In genomic region chr2:53505814-53506213, GRCh38 we compare ENCODE assay signal across 32 cellular contexts.
DNase-seq lines count a peak whose midpoint lies in the region; ATAC-seq and TF ChIP-seq lines count a peak whose summit lies in the region.
"Had no signal": no experiment of that assay in that cellular context is flagged by ENCODE, and none has a peak within 500 bp of the region (broad histone marks: within the 10 kb centered on the region; RNA-seq: fewer than 3 reads in every experiment).

No MANE protein-coding gene starts in this region.

- peak; percentile 77 for DNase-seq in ELF-1 (ENCODE audit: low read depth, low spot score)
- peak; percentile 29 for DNase-seq in NCI-H226
- DNase-seq in left lung: no peak
- DNase-seq in type B pancreatic cell (ENCODE audit: extremely low spot score, unreplicated experiment): no peak
- DNase-seq in stimulated activated naive B cell treated with anti-CD40 and anti-IgM and Interleukin-4, amounts not matched to agents 10 μg/mL and 1 μg/mL and 100 μg/mL, for 72 hours: no peak
- no peak for DNase-seq in cerebellum (ENCODE audit: low spot score)
- no peak for DNase-seq in DMS114 treated with DMSO at 0.1 percent for 48 hours (lab: John Stamatoyannopoulos, UW; ENCODE audit: unreplicated experiment)
- no peak for DNase-seq in GM10266 (ENCODE audit: extremely low spot score)
- DNase-seq: activated CD4-positive, alpha-beta T cell treated with anti-CD3 and anti-CD28 coated beads, Interleukin-2, amount 50 U/mL, for 4 hours; activated CD8-positive, alpha-beta memory T cell treated with anti-CD3 and anti-CD28 coated beads, Interleukin-2, amount 10 ng/mL, durations not matched to agents 7 days and 5 days; activated naive CD4-positive, alpha-beta T cell treated with anti-CD3 and anti-CD28 coated beads, Interleukin-2, amount 10 ng/mL, durations not matched to agents 7 days and 5 days; brain microvascular endothelial cell; CD4-positive, alpha-beta T cell; cerebellar nuclear complex; esophagus squamous epithelium; left ventricle myocardium superior; naive thymus-derived CD4-positive, alpha-beta T cell; NCI-H1105 treated with DMSO at 0.1 percent for 48 hours; NCI-H2029; NCI-H526 treated with DMSO at 0.1 percent for 48 hours; nucleus accumbens; sigmoid colon; stimulated activated CD4-positive, alpha-beta T cell treated with anti-CD3 and anti-CD28 coated beads, Interleukin-4, amount 100 ng/mL, for 24 hours; T-helper 17 cell; transverse colon had no signal

- peak; percentile 42 for ATAC-seq in left lung
- ATAC-seq in stimulated activated naive B cell treated with anti-CD40 and anti-IgM and Interleukin-4, amounts not matched to agents 10 μg/mL and 1 μg/mL and 100 μg/mL, for 72 hours (replicated peaks): no peak
- ATAC-seq: A549; activated CD8-positive, alpha-beta memory T cell treated with anti-CD3 and anti-CD28 coated beads, Interleukin-2, amount 10 ng/mL, durations not matched to agents 7 days and 5 days; foreskin keratinocyte; HCT116; K562; left ventricle myocardium superior; naive thymus-derived CD4-positive, alpha-beta T cell; Right ventricle myocardium inferior; SK-N-SH treated with all-trans-retinoic acid at 6 μM for 48 hours; T-helper 17 cell had no signal

- H3K9me3 Mint-ChIP-seq in type B pancreatic cell: peaks cover 8% of the 10 kb centered on the region
- H3K9me3 Mint-ChIP-seq in stimulated activated naive B cell treated with anti-CD40 and anti-IgM and Interleukin-4, amounts not matched to agents 10 μg/mL and 1 μg/mL and 100 μg/mL, for 72 hours: no peaks in the 10 kb centered on the region
- H3K9me3 Mint-ChIP-seq: activated naive CD4-positive, alpha-beta T cell treated with anti-CD3 and anti-CD28 coated beads, Interleukin-2, amount 10 ng/mL, durations not matched to agents 7 days and 5 days; CD4-positive, alpha-beta T cell had no signal

- no peaks in the 10 kb centered on the region for H3K27me3 ChIP-seq in left lung
- H3K27me3 ChIP-seq: brain microvascular endothelial cell, esophagus squamous epithelium, foreskin keratinocyte, sigmoid colon, transverse colon had no signal

- intact Hi-C loops in left lung (cut with DNase I): no loop called here

- H3K9me3 ChIP-seq in left lung: no peaks in the 10 kb centered on the region
- H3K9me3 ChIP-seq: A549, esophagus squamous epithelium, prostate gland, sigmoid colon, transverse colon had no signal

- no peak overlapping the region for H3K4me3 Mint-ChIP-seq in type B pancreatic cell
- no peak overlapping the region for H3K4me3 Mint-ChIP-seq in stimulated activated naive B cell treated with anti-CD40 and anti-IgM and Interleukin-4, amounts not matched to agents 10 μg/mL and 1 μg/mL and 100 μg/mL, for 72 hours
- H3K4me3 Mint-ChIP-seq: activated CD8-positive, alpha-beta memory T cell treated with anti-CD3 and anti-CD28 coated beads, Interleukin-2, amount 10 ng/mL, durations not matched to agents 7 days and 5 days; activated naive CD4-positive, alpha-beta T cell treated with anti-CD3 and anti-CD28 coated beads, Interleukin-2, amount 10 ng/mL, durations not matched to agents 7 days and 5 days; CD4-positive, alpha-beta T cell; naive thymus-derived CD4-positive, alpha-beta T cell; T-helper 17 cell had no signal

- peak overlapping the region; percentile 58 for H3K27ac Mint-ChIP-seq in type B pancreatic cell
- H3K27ac Mint-ChIP-seq in stimulated activated naive B cell treated with anti-CD40 and anti-IgM and Interleukin-4, amounts not matched to agents 10 μg/mL and 1 μg/mL and 100 μg/mL, for 72 hours: no peak overlapping the region
- H3K27ac Mint-ChIP-seq: activated CD8-positive, alpha-beta memory T cell treated with anti-CD3 and anti-CD28 coated beads, Interleukin-2, amount 10 ng/mL, durations not matched to agents 7 days and 5 days; activated naive CD4-positive, alpha-beta T cell treated with anti-CD3 and anti-CD28 coated beads, Interleukin-2, amount 10 ng/mL, durations not matched to agents 7 days and 5 days; CD4-positive, alpha-beta T cell; naive thymus-derived CD4-positive, alpha-beta T cell; T-helper 17 cell had no signal

- TF ChIP-seq CTCF in left lung (IDR thresholded peaks at IDR 0.05) (no peak), type B pancreatic cell (conservative IDR thresholded peaks at IDR 0.05) (no peak), GM10266 (IDR thresholded peaks at IDR 0.05; ENCODE audit: control insufficient read depth, insufficient read depth, low read depth, missing control alignments) (no peak)

- H3K36me3 Mint-ChIP-seq in type B pancreatic cell: no peaks in the 10 kb centered on the region
- no peaks in the 10 kb centered on the region for H3K36me3 Mint-ChIP-seq in stimulated activated naive B cell treated with anti-CD40 and anti-IgM and Interleukin-4, amounts not matched to agents 10 μg/mL and 1 μg/mL and 100 μg/mL, for 72 hours
- H3K36me3 Mint-ChIP-seq: activated CD8-positive, alpha-beta memory T cell treated with anti-CD3 and anti-CD28 coated beads, Interleukin-2, amount 10 ng/mL, durations not matched to agents 7 days and 5 days; activated naive CD4-positive, alpha-beta T cell treated with anti-CD3 and anti-CD28 coated beads, Interleukin-2, amount 10 ng/mL, durations not matched to agents 7 days and 5 days; naive thymus-derived CD4-positive, alpha-beta T cell had no signal

- no peaks in the 10 kb centered on the region for H3K4me1 ChIP-seq in left lung
- H3K4me1 ChIP-seq: A549, foreskin keratinocyte, prostate gland, sigmoid colon, transverse colon had no signal

- no peak overlapping the region for H3K4me3 ChIP-seq in left lung
- H3K4me3 ChIP-seq: A549, esophagus squamous epithelium, K562, prostate gland, sigmoid colon, transverse colon had no signal

- no peak overlapping the region for H3K27ac ChIP-seq in left lung
- H3K27ac ChIP-seq: A549, brain microvascular endothelial cell, foreskin keratinocyte, prostate gland, sigmoid colon, transverse colon had no signal

- H3K27me3 Mint-ChIP-seq in type B pancreatic cell: no peaks in the 10 kb centered on the region
- H3K27me3 Mint-ChIP-seq in stimulated activated naive B cell treated with anti-CD40 and anti-IgM and Interleukin-4, amounts not matched to agents 10 μg/mL and 1 μg/mL and 100 μg/mL, for 72 hours: peaks cover 0 to 6% of the 10 kb centered on the region in 2 donors
- H3K27me3 Mint-ChIP-seq: activated naive CD4-positive, alpha-beta T cell treated with anti-CD3 and anti-CD28 coated beads, Interleukin-2, amount 10 ng/mL, durations not matched to agents 7 days and 5 days had no signal

- no peaks in the 10 kb centered on the region for H3K4me1 Mint-ChIP-seq in type B pancreatic cell (ENCODE audit: unreplicated experiment)
- no peaks in the 10 kb centered on the region for H3K4me1 Mint-ChIP-seq in stimulated activated naive B cell treated with anti-CD40 and anti-IgM and Interleukin-4, amounts not matched to agents 10 μg/mL and 1 μg/mL and 100 μg/mL, for 72 hours
- H3K4me1 Mint-ChIP-seq: activated CD8-positive, alpha-beta memory T cell treated with anti-CD3 and anti-CD28 coated beads, Interleukin-2, amount 10 ng/mL, durations not matched to agents 7 days and 5 days; activated naive CD4-positive, alpha-beta T cell treated with anti-CD3 and anti-CD28 coated beads, Interleukin-2, amount 10 ng/mL, durations not matched to agents 7 days and 5 days; naive thymus-derived CD4-positive, alpha-beta T cell; T-helper 17 cell had no signal

- no peaks in the 10 kb centered on the region for H3K36me3 ChIP-seq in left lung
- H3K36me3 ChIP-seq: brain microvascular endothelial cell, esophagus squamous epithelium, prostate gland, sigmoid colon, transverse colon had no signal

Comparison
In these comparisons a context has a peak if more than half of its experiments do, and no peak if none do; other contexts are left out.
1. DNase-seq: peak in ELF-1 (single experiment) and NCI-H226 (single experiment); none in left lung (0 of 2), type B pancreatic cell (single experiment), stimulated activated naive B cell treated with anti-CD40 and anti-IgM and Interleukin-4, amounts not matched to agents 10 μg/mL and 1 μg/mL and 100 μg/mL, for 72 hours (single experiment), cerebellum (single experiment), DMS114 treated with DMSO at 0.1 percent for 48 hours (single experiment) and GM10266 (single experiment).